ENCODE assay signal across 9 cellular contexts in the genomic region with DNA sequence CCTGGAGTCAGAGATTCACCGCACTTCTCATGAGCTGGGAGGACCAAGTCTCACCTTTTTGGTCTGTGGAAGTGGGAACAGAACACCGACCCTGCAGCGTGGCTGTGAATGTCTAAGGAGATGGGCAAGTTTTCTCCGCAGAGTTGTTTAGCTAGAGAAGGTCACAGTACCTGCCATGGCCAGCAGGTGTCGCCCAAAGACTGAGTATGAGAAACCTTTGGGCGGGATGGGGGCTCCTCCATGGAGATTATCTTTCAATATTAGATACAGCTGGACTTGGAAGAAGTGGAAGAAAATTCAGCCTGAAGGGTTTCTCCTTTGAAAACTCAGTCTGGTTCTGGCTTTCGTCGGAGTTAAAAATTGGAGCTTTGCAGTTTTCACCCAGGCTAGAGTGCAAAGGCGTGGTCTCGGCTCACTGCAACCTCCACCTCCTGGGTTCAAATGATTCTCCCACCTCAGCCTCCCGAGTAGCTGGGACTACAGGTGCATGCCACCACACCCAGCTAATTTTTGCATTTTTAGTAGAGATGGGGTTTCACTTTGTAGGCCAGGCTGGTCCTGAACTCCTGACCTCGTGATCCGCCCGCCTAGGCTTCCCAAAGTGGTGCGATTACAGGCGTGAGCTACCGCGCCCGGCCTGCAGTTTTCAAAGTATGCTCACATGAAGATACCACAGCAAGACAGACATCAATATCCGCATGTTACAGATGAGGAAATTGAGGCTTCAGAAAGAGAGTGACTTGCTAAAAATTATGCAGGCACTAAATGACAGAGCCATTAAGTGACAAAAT. TPM values are rescaled to one million over a fixed set of nuclear protein-coding genes. Genes with fewer than 3 reads are reported as not detected.
DNase-seq lines count a peak whose midpoint lies in the region; ATAC-seq and TF ChIP-seq lines count a peak whose summit lies in the region.
"Had no signal": no experiment of that assay in that cellular context is flagged by ENCODE, and none has a peak within 500 bp of the region (broad histone marks: within the 10 kb centered on the region; RNA-seq: fewer than 3 reads in every experiment).

No MANE protein-coding gene starts in this region.

- no peaks in the 10 kb centered on the region for H3K27me3 Mint-ChIP-seq in activated naive CD8-positive, alpha-beta T cell treated with anti-CD3 and anti-CD28 coated beads for 36 hours

- H3K27ac ChIP-seq in DND-41 (ENCODE audit: low read length): no peak overlapping the region
- H3K27ac ChIP-seq: SK-N-MC had no signal

- no peaks in the 10 kb centered on the region for H3K79me2 ChIP-seq in DND-41 (ENCODE audit: insufficient read depth, low read length)

- intact Hi-C loops in head of caudate nucleus (cut with DNase I) (no loop called here), posterior vena cava (cut with DNase I) (loop anchor here in 1 of 2 donors (10.0 kb wide), 1 partner anchor 363 kb away; no protein-coding TSS in a partner anchor)

- no peaks in the 10 kb centered on the region for H3K9me3 ChIP-seq in DND-41 (ENCODE audit: insufficient read depth, low read length, severe bottlenecking)

- peak; percentile 93 for TF ChIP-seq CTCF in DND-41 (IDR thresholded peaks at IDR 0.05; ENCODE audit: borderline replicate concordance, extremely low read depth, low read length, poor library complexity, severe bottlenecking)

- no peaks in the 10 kb centered on the region for H3K27me3 ChIP-seq in DND-41 (ENCODE audit: insufficient read depth, low read length, poor library complexity)

- DNase-seq in DND-41 (peak; percentile 78), KG1 (lab: John Stamatoyannopoulos, UW) (peak; percentile 61), SKM-1 treated with dmso at 0.1 percent for 144 hours (lab: John Stamatoyannopoulos, UW; ENCODE audit: unreplicated experiment) (peak; percentile 28), head of caudate nucleus (peak; percentile 56 to 97 (median 89)), posterior vena cava (ENCODE audit: low spot score) (peak; percentile 95), amniotic stem cell (lab: John Stamatoyannopoulos, UW) (no peak)
- peak; percentile 64 for DNase-seq in activated naive CD8-positive, alpha-beta T cell treated with anti-CD3 and anti-CD28 coated beads for 36 hours

- H3K4me1 Mint-ChIP-seq in activated naive CD8-positive, alpha-beta T cell treated with anti-CD3 and anti-CD28 coated beads for 36 hours: peaks cover 6% of the 10 kb centered on the region

- H3K36me3 ChIP-seq in DND-41 (ENCODE audit: insufficient read depth, low read length): peaks cover 23% of the 10 kb centered on the region

- no peak overlapping the region for H3K4me2 ChIP-seq in DND-41 (ENCODE audit: insufficient read depth, low read length)

- peaks cover 6% of the 10 kb centered on the region; the same call in 1 of the 2 replicates for H4K20me1 ChIP-seq in DND-41 (ENCODE audit: insufficient read depth, low read length)

- no peak overlapping the region for H2AFZ ChIP-seq in DND-41 (ENCODE audit: low read depth, low read length)

- no peaks in the 10 kb centered on the region for H3K4me1 ChIP-seq in DND-41 (ENCODE audit: insufficient read depth, low read length)

- H3K4me3 ChIP-seq in DND-41 (ENCODE audit: low read depth in 1 of 2, low read length in 2 of 2): no peak overlapping the region
- H3K4me3 ChIP-seq: SK-N-MC had no signal

- H3K27ac Mint-ChIP-seq in activated naive CD8-positive, alpha-beta T cell treated with anti-CD3 and anti-CD28 coated beads for 36 hours: no peak overlapping the region

- H3K9ac ChIP-seq in DND-41 (ENCODE audit: low read depth, low read length): no peak overlapping the region

- H3K9me3 Mint-ChIP-seq in activated naive CD8-positive, alpha-beta T cell treated with anti-CD3 and anti-CD28 coated beads for 36 hours: no peaks in the 10 kb centered on the region

- ATAC-seq in DND-41 (ENCODE audit: insufficient read depth, low read depth) (peak; percentile 88), GM21515 (IDR thresholded peaks at IDR 0.05; ENCODE audit: unreplicated experiment) (no peak)

- H3K4me3 Mint-ChIP-seq in activated naive CD8-positive, alpha-beta T cell treated with anti-CD3 and anti-CD28 coated beads for 36 hours: no peak overlapping the region

- H3K36me3 Mint-ChIP-seq in activated naive CD8-positive, alpha-beta T cell treated with anti-CD3 and anti-CD28 coated beads for 36 hours: no peaks in the 10 kb centered on the region

RNA-seq across cellular contexts. Expression of gene DSCAML1, which starts 10.7 kb away (rescaled TPM):
- under 1 TPM; 0.87 to 0.94 TPM for total RNA-seq in activated naive CD8-positive, alpha-beta T cell treated with anti-CD3 and anti-CD28 coated beads for 36 hours
- total RNA-seq in posterior vena cava: 1 to 10 TPM; 1.2 to 1.5 TPM

RNA-seq across cellular contexts. Expression of gene FXYD2, which starts 16.9 kb away (rescaled TPM):
- total RNA-seq in activated naive CD8-positive, alpha-beta T cell treated with anti-CD3 and anti-CD28 coated beads for 36 hours: 1 to 10 TPM; 8.3 to 8.8 TPM
- total RNA-seq in posterior vena cava: 1 to 10 TPM; 3.6 to 4.5 TPM
